ENCODE assay signal across 8 cellular contexts in genomic region chr5:101390317-101390908, GRCh38.
A peak's percentile ranks its signal among the peaks of the same experiment; 100 is the strongest.
DNase-seq lines count a peak whose midpoint lies in the region; ATAC-seq and TF ChIP-seq lines count a peak whose summit lies in the region.

No MANE protein-coding gene starts in this region.

- intact Hi-C loops in A673 (cut with micrococcal nuclease; ENCODE audit: unreplicated experiment) = no loop called here

- H3K9me3 Mint-ChIP-seq in progenitor cell of endocrine pancreas (ENCODE audit: low read depth) = no peaks in the 10 kb centered on the region
- H3K9me3 Mint-ChIP-seq in activated CD4-positive, alpha-beta memory T cell treated with anti-CD3 and anti-CD28 coated beads, Interleukin-2, amount 10 ng/mL, durations not matched to agents 7 days and 5 days = no peaks in the 10 kb centered on the region

- no peaks in the 10 kb centered on the region for H3K27me3 ChIP-seq in A673 (replicated peaks; ENCODE audit: insufficient read depth, low read depth, low read length, poor library complexity)
- H3K27me3 ChIP-seq in HL-60 (ENCODE audit: insufficient read depth, poor library complexity, severe bottlenecking) = no peaks in the 10 kb centered on the region
- no peaks in the 10 kb centered on the region for H3K27me3 ChIP-seq in RWPE2 (ENCODE audit: insufficient read depth, poor library complexity, severe bottlenecking)

- no peaks in the 10 kb centered on the region for H3K4me1 Mint-ChIP-seq in progenitor cell of endocrine pancreas (ENCODE audit: low read depth)
- H3K4me1 Mint-ChIP-seq in activated CD4-positive, alpha-beta memory T cell treated with anti-CD3 and anti-CD28 coated beads, Interleukin-2, amount 10 ng/mL, durations not matched to agents 7 days and 5 days = no peaks in the 10 kb centered on the region

- no peak overlapping the region for H3K27ac ChIP-seq in A673 (ENCODE audit: low read depth, low read length, poor library complexity, severe bottlenecking)
- no peak overlapping the region for H3K27ac ChIP-seq in HL-60 (replicated peaks)
- no peak overlapping the region for H3K27ac ChIP-seq in RWPE2 (ENCODE audit: poor library complexity, severe bottlenecking)

- no peaks in the 10 kb centered on the region for H3K4me1 ChIP-seq in A673 (ENCODE audit: insufficient read depth, low read length, poor library complexity, severe bottlenecking)
- no peaks in the 10 kb centered on the region for H3K4me1 ChIP-seq in RWPE2 (ENCODE audit: insufficient read depth, poor library complexity, severe bottlenecking)

- no peak overlapping the region for H3K27ac Mint-ChIP-seq in progenitor cell of endocrine pancreas
- H3K27ac Mint-ChIP-seq in activated CD4-positive, alpha-beta memory T cell treated with anti-CD3 and anti-CD28 coated beads, Interleukin-2, amount 10 ng/mL, durations not matched to agents 7 days and 5 days = no peak overlapping the region

- H3K36me3 Mint-ChIP-seq in progenitor cell of endocrine pancreas (ENCODE audit: insufficient read depth) = no peaks in the 10 kb centered on the region
- no peaks in the 10 kb centered on the region for H3K36me3 Mint-ChIP-seq in activated CD4-positive, alpha-beta memory T cell treated with anti-CD3 and anti-CD28 coated beads, Interleukin-2, amount 10 ng/mL, durations not matched to agents 7 days and 5 days (ENCODE audit: low read depth)

- DNase-seq in A673 (ENCODE audit: low spot score) = peak; percentile 56
- peak; percentile 10 for DNase-seq in GM04503 (ENCODE audit: low read depth)
- peak in 1 of 2 experiments; percentile 4 for DNase-seq in HL-60 (ENCODE audit: low read depth in 1 of 2, low spot score in 1 of 2)
- DNase-seq in RWPE2 (ENCODE audit: low spot score) = no peak
- DNase-seq in fibroblast of gingiva (ENCODE audit: low read depth) = peak; percentile 32
- no peak for DNase-seq in progenitor cell of endocrine pancreas (ENCODE audit: low spot score, unreplicated experiment)
- DNase-seq in stimulated activated naive CD4-positive, alpha-beta T cell treated with Interleukin-2 at 50 U/mL for 16 hours (lab: John Stamatoyannopoulos, UW) = no peak
- no peak for DNase-seq in activated CD4-positive, alpha-beta memory T cell treated with anti-CD3 and anti-CD28 coated beads, Interleukin-2, amount 10 ng/mL, durations not matched to agents 7 days and 5 days

- TF ChIP-seq CTCF in A673 (conservative IDR thresholded peaks at IDR 0.05; ENCODE audit: low read depth, low read length) = peak; percentile 64
- TF ChIP-seq CTCF in HL-60 (IDR thresholded peaks at IDR 0.05; ENCODE audit: insufficient read depth, low read length) = peak; percentile 16
- peak; percentile 93 for TF ChIP-seq CTCF in RWPE2 (IDR thresholded peaks at IDR 0.05; ENCODE audit: poor library complexity, severe bottlenecking)
- peak; percentile 78 for TF ChIP-seq CTCF in progenitor cell of endocrine pancreas (IDR thresholded peaks at IDR 0.05; ENCODE audit: unreplicated experiment)

- POLR2A ChIA-PET in A673 (lab: Charles Lee; ENCODE audit: low non-redundant PET) = no interaction called here
- POLR2A ChIA-PET in activated CD4-positive, alpha-beta memory T cell treated with anti-CD3 and anti-CD28 coated beads, Interleukin-2, amount 10 ng/mL, durations not matched to agents 7 days and 5 days (lab: Charles Lee) = no interaction called here

- no TSS peak for BruUV-seq in A673 (replicated peaks; lab: Mats Ljungman, UMichigan)

- no peaks in the 10 kb centered on the region for H3K27me3 Mint-ChIP-seq in progenitor cell of endocrine pancreas
- H3K27me3 Mint-ChIP-seq in activated CD4-positive, alpha-beta memory T cell treated with anti-CD3 and anti-CD28 coated beads, Interleukin-2, amount 10 ng/mL, durations not matched to agents 7 days and 5 days = peaks cover 5% of the 10 kb centered on the region

- no peaks in the 10 kb centered on the region for H3K9me3 ChIP-seq in A673 (ENCODE audit: low read depth, low read length, poor library complexity, severe bottlenecking)
- H3K9me3 ChIP-seq in RWPE2 (ENCODE audit: severe bottlenecking) = no peaks in the 10 kb centered on the region

- CTCF ChIA-PET in A673 (lab: Charles Lee) = interaction anchor here (0.6 to 1.0 kb wide), 3 partner anchors 616 to 960 kb away, joined by 3 read pairs; no protein-coding TSS in a partner anchor
- CTCF ChIA-PET in activated CD4-positive, alpha-beta memory T cell treated with anti-CD3 and anti-CD28 coated beads, Interleukin-2, amount 10 ng/mL, durations not matched to agents 7 days and 5 days (lab: Charles Lee) = interaction anchor here (0.7 to 1.8 kb wide), 2 partner anchors 616 to 960 kb away, joined by 3 to 7 read pairs; no protein-coding TSS in a partner anchor

- no peak overlapping the region for H3K4me3 ChIP-seq in A673 (ENCODE audit: low read depth, low read length, poor library complexity, severe bottlenecking)
- H3K4me3 ChIP-seq in HL-60 (replicated peaks; ENCODE audit: insufficient read depth, low read length) = no peak overlapping the region
- no peak overlapping the region for H3K4me3 ChIP-seq in RWPE2 (ENCODE audit: severe bottlenecking)

- peak; percentile 61; the same call in 2 of the 3 replicates for ATAC-seq in RWPE2 (ENCODE audit: low read depth)

- no peaks in the 10 kb centered on the region for H3K36me3 ChIP-seq in A673 (ENCODE audit: insufficient read depth, low read length, poor library complexity, severe bottlenecking)
- H3K36me3 ChIP-seq in RWPE2 (ENCODE audit: low read depth) = no peaks in the 10 kb centered on the region

- no peak overlapping the region for H3K4me3 Mint-ChIP-seq in progenitor cell of endocrine pancreas (ENCODE audit: low read depth)
- H3K4me3 Mint-ChIP-seq in activated CD4-positive, alpha-beta memory T cell treated with anti-CD3 and anti-CD28 coated beads, Interleukin-2, amount 10 ng/mL, durations not matched to agents 7 days and 5 days = no peak overlapping the region

Comparison
In these comparisons a context has a peak if more than half of its experiments do, and no peak if none do; other contexts are left out.
1. DNase-seq: peak in A673 (single experiment), GM04503 (single experiment) and fibroblast of gingiva (single experiment); none in RWPE2 (single experiment), progenitor cell of endocrine pancreas (single experiment), stimulated activated naive CD4-positive, alpha-beta T cell treated with Interleukin-2 at 50 U/mL for 16 hours (single experiment) and activated CD4-positive, alpha-beta memory T cell treated with anti-CD3 and anti-CD28 coated beads, Interleukin-2, amount 10 ng/mL, durations not matched to agents 7 days and 5 days (single experiment).
2. CTCF ChIP-seq: peak in every context shown above with its lines; median percentile 93 in RWPE2; 78 in progenitor cell of endocrine pancreas; 64 in A673; 16 in HL-60.